In genomic region chr7:131111081-131111576, GRCh38 we compare ENCODE assay signal across 8 cellular contexts.
DNase-seq lines count a peak whose midpoint lies in the region; ATAC-seq and TF ChIP-seq lines count a peak whose summit lies in the region.

No MANE protein-coding gene starts in this region.

- WGBS in spleen, 5 donors = 3 to 8% (median 6%) methylated on average over 6 of the region's 6 CpGs

- CTCF ChIA-PET in activated naive CD4-positive, alpha-beta T cell treated with anti-CD3 and anti-CD28 coated beads, Interleukin-2, amount 10 ng/mL, durations not matched to agents 7 days and 5 days (lab: Charles Lee) = no interaction called here

- TF ChIP-seq CTCF in astrocyte of the spinal cord (IDR thresholded peaks at IDR 0.05; ENCODE audit: low read depth, low read length) (no peak), spleen (IDR thresholded peaks at IDR 0.05 in 8 of 11, conservative IDR thresholded peaks at IDR 0.05 in 3 of 11) (no peak)

- peak overlapping the region in 7 of 8 donors; percentile 96 to 100 (median 99) for H3K27ac ChIP-seq in spleen

- H3K36me3 Mint-ChIP-seq in activated naive CD4-positive, alpha-beta T cell treated with anti-CD3 and anti-CD28 coated beads, Interleukin-2, amount 10 ng/mL, durations not matched to agents 7 days and 5 days = peaks cover 3% of the 10 kb centered on the region

- intact Hi-C loops in spleen (cut with DNase I; ENCODE audit: low total_unique reads) = no loop called here

- ATAC-seq in HG03521 (IDR thresholded peaks at IDR 0.05; ENCODE audit: unreplicated experiment) = no peak

- H3K4me3 Mint-ChIP-seq in activated naive CD4-positive, alpha-beta T cell treated with anti-CD3 and anti-CD28 coated beads, Interleukin-2, amount 10 ng/mL, durations not matched to agents 7 days and 5 days = peak overlapping the region; percentile 99

- H3K9me3 ChIP-seq in spleen = no peaks in the 10 kb centered on the region

- peak overlapping the region; percentile 17 for H3K27ac Mint-ChIP-seq in activated naive CD4-positive, alpha-beta T cell treated with anti-CD3 and anti-CD28 coated beads, Interleukin-2, amount 10 ng/mL, durations not matched to agents 7 days and 5 days

- in situ Hi-C loops in astrocyte of the spinal cord (cut with HindIII; ENCODE audit: low sequenced_read_pairs) = no loop called here

- no peak overlapping the region for H3K4me3 ChIP-seq in astrocyte of the spinal cord (ENCODE audit: low read depth, low read length)
- H3K4me3 ChIP-seq in spleen = peak overlapping the region; percentile 39 to 97 (median 80)

- peaks cover 27 to 46% (median 44%) of the 10 kb centered on the region in 6 donors for H3K4me1 ChIP-seq in spleen

- no peak for DNase-seq in activated naive CD4-positive, alpha-beta T cell treated with anti-CD3 and anti-CD28 coated beads, Interleukin-2, amount 10 ng/mL, durations not matched to agents 7 days and 5 days
- no peak for DNase-seq in activated naive CD4-positive, alpha-beta T cell treated with Interleukin-2 at 50 U/mL for 16 hours
- DNase-seq in NCI-H524 treated with DMSO at 0.1 percent for 48 hours (lab: John Stamatoyannopoulos, UW) (peak; percentile 57), astrocyte of the spinal cord (ENCODE audit: low read depth, low spot score) (peak; percentile 70), inferior parietal cortex (ENCODE audit: extremely low spot score) (peak; percentile 51), spleen (no peak), NCI-H2107 treated with DMSO at 0.1 percent for 48 hours (lab: John Stamatoyannopoulos, UW; ENCODE audit: unreplicated experiment) (no peak)

- peaks cover 23% of the 10 kb centered on the region for H3K27me3 Mint-ChIP-seq in activated naive CD4-positive, alpha-beta T cell treated with anti-CD3 and anti-CD28 coated beads, Interleukin-2, amount 10 ng/mL, durations not matched to agents 7 days and 5 days

- peaks cover 46% of the 10 kb centered on the region for H3K4me1 Mint-ChIP-seq in activated naive CD4-positive, alpha-beta T cell treated with anti-CD3 and anti-CD28 coated beads, Interleukin-2, amount 10 ng/mL, durations not matched to agents 7 days and 5 days

- no peaks in the 10 kb centered on the region for H3K9me3 Mint-ChIP-seq in activated naive CD4-positive, alpha-beta T cell treated with anti-CD3 and anti-CD28 coated beads, Interleukin-2, amount 10 ng/mL, durations not matched to agents 7 days and 5 days

- H3K36me3 ChIP-seq in spleen = no peaks in the 10 kb centered on the region

- no peaks in the 10 kb centered on the region for H3K27me3 ChIP-seq in spleen (replicated peaks in 1 of 7)

- no peak for TF ChIP-seq POLR2A in spleen (IDR thresholded peaks at IDR 0.05)

Comparison
In these comparisons a context has a peak if more than half of its experiments do, and no peak if none do; other contexts are left out.
1. DNase-seq: peak in NCI-H524 treated with DMSO at 0.1 percent for 48 hours (single experiment), astrocyte of the spinal cord (single experiment) and inferior parietal cortex (single experiment); none in activated naive CD4-positive, alpha-beta T cell treated with anti-CD3 and anti-CD28 coated beads, Interleukin-2, amount 10 ng/mL, durations not matched to agents 7 days and 5 days (single experiment), activated naive CD4-positive, alpha-beta T cell treated with Interleukin-2 at 50 U/mL for 16 hours (single experiment), spleen (single experiment) and NCI-H2107 treated with DMSO at 0.1 percent for 48 hours (single experiment).